1 cellular context compared by ENCODE assay signal in the genomic region with DNA sequence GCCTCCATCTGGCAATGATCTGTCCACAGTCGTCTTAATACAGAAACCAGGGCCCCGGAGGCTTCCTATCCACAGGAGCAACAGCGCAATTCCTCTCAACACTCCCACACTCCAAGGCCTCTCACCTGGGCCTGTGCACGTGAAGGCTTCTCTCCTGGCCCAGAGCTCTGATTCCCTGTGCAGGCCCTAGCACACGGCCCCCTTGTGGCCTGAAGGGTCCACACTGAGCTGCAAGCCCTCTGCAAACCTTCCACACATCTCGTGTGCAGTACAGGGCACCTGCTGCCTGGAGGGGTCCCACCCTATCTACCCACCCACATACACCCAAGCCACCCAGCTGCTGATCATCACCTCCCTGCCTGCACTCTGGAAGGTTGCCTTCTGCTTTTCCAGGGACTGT.
TF ChIP-seq lines count a peak whose summit lies in the region.

No MANE protein-coding gene starts in this region.

TF ChIP-seq in HCT116, 20 proteins besides CTCF, POLR2A, EP300 and RAD21 (continued from another document):
- TF ChIP-seq, protein P1, sequence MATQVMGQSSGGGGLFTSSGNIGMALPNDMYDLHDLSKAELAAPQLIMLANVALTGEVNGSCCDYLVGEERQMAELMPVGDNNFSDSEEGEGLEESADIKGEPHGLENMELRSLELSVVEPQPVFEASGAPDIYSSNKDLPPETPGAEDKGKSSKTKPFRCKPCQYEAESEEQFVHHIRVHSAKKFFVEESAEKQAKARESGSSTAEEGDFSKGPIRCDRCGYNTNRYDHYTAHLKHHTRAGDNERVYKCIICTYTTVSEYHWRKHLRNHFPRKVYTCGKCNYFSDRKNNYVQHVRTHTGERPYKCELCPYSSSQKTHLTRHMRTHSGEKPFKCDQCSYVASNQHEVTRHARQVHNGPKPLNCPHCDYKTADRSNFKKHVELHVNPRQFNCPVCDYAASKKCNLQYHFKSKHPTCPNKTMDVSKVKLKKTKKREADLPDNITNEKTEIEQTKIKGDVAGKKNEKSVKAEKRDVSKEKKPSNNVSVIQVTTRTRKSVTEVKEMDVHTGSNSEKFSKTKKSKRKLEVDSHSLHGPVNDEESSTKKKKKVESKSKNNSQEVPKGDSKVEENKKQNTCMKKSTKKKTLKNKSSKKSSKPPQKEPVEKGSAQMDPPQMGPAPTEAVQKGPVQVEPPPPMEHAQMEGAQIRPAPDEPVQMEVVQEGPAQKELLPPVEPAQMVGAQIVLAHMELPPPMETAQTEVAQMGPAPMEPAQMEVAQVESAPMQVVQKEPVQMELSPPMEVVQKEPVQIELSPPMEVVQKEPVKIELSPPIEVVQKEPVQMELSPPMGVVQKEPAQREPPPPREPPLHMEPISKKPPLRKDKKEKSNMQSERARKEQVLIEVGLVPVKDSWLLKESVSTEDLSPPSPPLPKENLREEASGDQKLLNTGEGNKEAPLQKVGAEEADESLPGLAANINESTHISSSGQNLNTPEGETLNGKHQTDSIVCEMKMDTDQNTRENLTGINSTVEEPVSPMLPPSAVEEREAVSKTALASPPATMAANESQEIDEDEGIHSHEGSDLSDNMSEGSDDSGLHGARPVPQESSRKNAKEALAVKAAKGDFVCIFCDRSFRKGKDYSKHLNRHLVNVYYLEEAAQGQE (IDR thresholded peaks at IDR 0.05; ENCODE audit: low read depth), result no peak
- TF ChIP-seq YY1 (IDR thresholded peaks at IDR 0.05; ENCODE audit: extremely low read depth, insufficient replicate concordance, low read depth, low read length) (no peak), FOSL1 (IDR thresholded peaks at IDR 0.05; ENCODE audit: low read depth) (no peak), ELF1 (IDR thresholded peaks at IDR 0.05; ENCODE audit: borderline replicate concordance, low read depth) (no peak), EZH2phosphoT487 (IDR thresholded peaks at IDR 0.05; ENCODE audit: borderline replicate concordance) (no peak), SP1 (IDR thresholded peaks at IDR 0.05; ENCODE audit: low read depth) (no peak), SIN3A (IDR thresholded peaks at IDR 0.05; ENCODE audit: low read depth) (no peak), ZNF274 (IDR thresholded peaks at IDR 0.05; ENCODE audit: low read depth, low read length) (no peak)
- TF ChIP-seq, protein P2, sequence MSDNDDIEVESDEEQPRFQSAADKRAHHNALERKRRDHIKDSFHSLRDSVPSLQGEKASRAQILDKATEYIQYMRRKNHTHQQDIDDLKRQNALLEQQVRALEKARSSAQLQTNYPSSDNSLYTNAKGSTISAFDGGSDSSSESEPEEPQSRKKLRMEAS (IDR thresholded peaks at IDR 0.05), result no peak
- TF ChIP-seq, protein P3, sequence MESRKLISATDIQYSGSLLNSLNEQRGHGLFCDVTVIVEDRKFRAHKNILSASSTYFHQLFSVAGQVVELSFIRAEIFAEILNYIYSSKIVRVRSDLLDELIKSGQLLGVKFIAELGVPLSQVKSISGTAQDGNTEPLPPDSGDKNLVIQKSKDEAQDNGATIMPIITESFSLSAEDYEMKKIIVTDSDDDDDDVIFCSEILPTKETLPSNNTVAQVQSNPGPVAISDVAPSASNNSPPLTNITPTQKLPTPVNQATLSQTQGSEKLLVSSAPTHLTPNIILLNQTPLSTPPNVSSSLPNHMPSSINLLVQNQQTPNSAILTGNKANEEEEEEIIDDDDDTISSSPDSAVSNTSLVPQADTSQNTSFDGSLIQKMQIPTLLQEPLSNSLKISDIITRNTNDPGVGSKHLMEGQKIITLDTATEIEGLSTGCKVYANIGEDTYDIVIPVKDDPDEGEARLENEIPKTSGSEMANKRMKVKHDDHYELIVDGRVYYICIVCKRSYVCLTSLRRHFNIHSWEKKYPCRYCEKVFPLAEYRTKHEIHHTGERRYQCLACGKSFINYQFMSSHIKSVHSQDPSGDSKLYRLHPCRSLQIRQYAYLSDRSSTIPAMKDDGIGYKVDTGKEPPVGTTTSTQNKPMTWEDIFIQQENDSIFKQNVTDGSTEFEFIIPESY (IDR thresholded peaks at IDR 0.05; ENCODE audit: extremely low read depth, insufficient replicate concordance, low read length), result no peak
